35 cellular contexts compared by ENCODE assay signal in the genomic region with DNA sequence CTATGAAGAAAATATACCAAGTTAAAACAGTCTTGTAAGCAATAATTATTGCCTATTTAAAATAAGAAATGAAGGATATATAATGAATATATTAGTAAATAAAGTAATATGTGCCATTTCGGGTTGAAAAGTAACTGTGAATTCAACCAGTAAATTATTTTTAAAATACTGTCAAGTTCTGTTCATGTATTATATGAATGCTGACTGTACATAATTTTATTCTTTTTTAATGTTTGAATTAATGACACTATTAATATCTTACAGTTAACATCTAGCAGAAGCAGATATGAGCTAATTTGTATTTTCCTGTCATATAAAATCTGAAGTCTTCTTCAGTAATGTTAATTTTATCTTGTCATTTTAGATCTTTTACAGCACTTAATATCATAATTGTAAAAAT.
"Had no signal": no experiment of that assay in that cellular context is flagged by ENCODE, and none has a peak within 500 bp of the region (broad histone marks: within the 10 kb centered on the region; RNA-seq: fewer than 3 reads in every experiment).

No MANE protein-coding gene starts in this region.

- H3K9me3 ChIP-seq: MG63 had no signal

- H3K36me3 ChIP-seq: MG63 had no signal

- DNase-seq: Karpas-422, Kasumi-1, MG63, MM.1S, MV-4-11, NCI-H1048, NCI-H1092, NCI-H1092 treated with DMSO at 0.1 percent for 48 hours, NCI-H1105, NCI-H1105 treated with DMSO at 0.1 percent for 48 hours, NCI-H1417, NCI-H1417 treated with DMSO at 0.1 percent for 48 hours, NCI-H1436, NCI-H1436 treated with DMSO at 0.1 percent for 48 hours, NCI-H146, NCI-H1694, NCI-H1694 treated with DMSO at 0.1 percent for 48 hours, NCI-H187, NCI-H187 treated with DMSO at 0.1 percent for 48 hours, NCI-H1930, NCI-H2029, NCI-H2029 treated with DMSO at 0.1 percent for 48 hours, NCI-H2081, NCI-H2081 treated with DMSO at 0.1 percent for 48 hours, NCI-H2107, NCI-H2171, NCI-H2171 treated with DMSO at 0.1 percent for 48 hours, NCI-H2227 treated with DMSO at 0.1 percent for 48 hours, NCI-H226, NCI-H345, NCI-H446, NCI-H446 treated with DMSO at 0.1 percent for 48 hours, NCI-H510A, NCI-H510A treated with DMSO at 0.1 percent for 48 hours, NCI-H524 had no signal

- H3K4me3 ChIP-seq: MG63 had no signal

- H3K27me3 ChIP-seq: MG63 had no signal
